9 cellular contexts compared by ENCODE assay signal in genomic region chr1:108828074-108828961, GRCh38. TPM values are rescaled to one million over a fixed set of nuclear protein-coding genes. Genes with fewer than 3 reads are reported as not detected.
DNase-seq lines count a peak whose midpoint lies in the region; ATAC-seq and TF ChIP-seq lines count a peak whose summit lies in the region.
"Had no signal": no experiment of that assay in that cellular context is flagged by ENCODE, and none has a peak within 500 bp of the region (broad histone marks: within the 10 kb centered on the region; RNA-seq: fewer than 3 reads in every experiment).

No MANE protein-coding gene starts in this region.

- H3K4me3 ChIP-seq in endodermal cell (ENCODE audit: low read length) (no peak overlapping the region), mesenchymal stem cell (ENCODE audit: insufficient read depth in 1 of 2, low read depth in 1 of 2, low read length in 2 of 2) (peak overlapping the region in 1 of 2 experiments; percentile 28)

- no peaks in the 10 kb centered on the region for H3K36me3 Mint-ChIP-seq in endodermal cell (ENCODE audit: low read depth)
- H3K36me3 Mint-ChIP-seq: activated naive CD8-positive, alpha-beta T cell had no signal

- H3K23ac ChIP-seq in mesenchymal stem cell (ENCODE audit: low read length in 2 of 2), result no peak overlapping the region

- H3K18ac ChIP-seq in mesenchymal stem cell (ENCODE audit: low read depth in 1 of 2, low read length in 2 of 2), result peak overlapping the region; percentile 34 to 71

- H3K79me1 ChIP-seq in mesenchymal stem cell (replicated peaks; ENCODE audit: low read length, poor library complexity, severe bottlenecking), result no peaks in the 10 kb centered on the region

- H3K4me2 ChIP-seq in mesenchymal stem cell (ENCODE audit: low read length, poor library complexity, severe bottlenecking), result no peak overlapping the region

- H3K9me3 ChIP-seq in endodermal cell (ENCODE audit: control insufficient read depth, low read length) (no peaks in the 10 kb centered on the region), mesenchymal stem cell (ENCODE audit: control insufficient read depth, low read length) (peaks cover 3% of the 10 kb centered on the region)

- DNase-seq in DMS153 treated with DMSO at 0.1 percent for 48 hours (lab: John Stamatoyannopoulos, UW; ENCODE audit: unreplicated experiment) (peak; percentile 46), NCI-H774 (lab: John Stamatoyannopoulos, UW) (peak; percentile 57), endodermal cell (peak; percentile 95), mesenchymal stem cell (peak; percentile 83)
- peak; percentile 25 to 31 for DNase-seq in activated CD8-positive, alpha-beta memory T cell treated with anti-CD3 and anti-CD28 coated beads for 4 hours (ENCODE audit: low read depth in 2 of 2)
- DNase-seq in stimulated activated CD8-positive, alpha-beta memory T cell treated with anti-CD3 and anti-CD28 coated beads, Interleukin-15, amount 100 ng/mL, for 1 hour (ENCODE audit: low read depth), result peak; percentile 21

- H2BK120ac ChIP-seq in mesenchymal stem cell (ENCODE audit: low read depth, low read length), result no peak overlapping the region

- no peak overlapping the region for H2BK15ac ChIP-seq in mesenchymal stem cell (ENCODE audit: low read depth, poor library complexity, severe bottlenecking)

- ATAC-seq in HG02981 (IDR thresholded peaks at IDR 0.05; ENCODE audit: unreplicated experiment) (peak; percentile 64), GM18498 (IDR thresholded peaks at IDR 0.05; ENCODE audit: unreplicated experiment) (no peak)

- 53 to 64% methylated on average over 9 to 12 of the region's 12 CpGs for WGBS in endodermal cell (ENCODE audit: insufficient coverage in 1 of 2, insufficient read length in 1 of 2), 2 experiments
- 33% methylated on average over 12 of the region's 12 CpGs for WGBS in mesenchymal stem cell

- H3K4me1 ChIP-seq in endodermal cell (ENCODE audit: control insufficient read depth, insufficient read depth, low read length), result peaks cover 6% of the 10 kb centered on the region
- H3K4me1 ChIP-seq in mesenchymal stem cell (ENCODE audit: control insufficient read depth, insufficient read depth, low read depth, low read length), result peaks cover 11% of the 10 kb centered on the region

- no peak overlapping the region for H2AK5ac ChIP-seq in mesenchymal stem cell (ENCODE audit: low read length, severe bottlenecking)

- peak overlapping the region in 1 of 2 experiments; percentile 16 for H2BK12ac ChIP-seq in mesenchymal stem cell (ENCODE audit: low read length in 2 of 2)

- TF ChIP-seq CTCF in endodermal cell (conservative IDR thresholded peaks at IDR 0.05), result peak; percentile 90

- H4K91ac ChIP-seq in mesenchymal stem cell (ENCODE audit: low read length), result no peak overlapping the region

- peak overlapping the region; percentile 69 for H3K27ac Mint-ChIP-seq in endodermal cell
- H3K27ac Mint-ChIP-seq: activated naive CD8-positive, alpha-beta T cell had no signal

- H4K8ac ChIP-seq in mesenchymal stem cell (ENCODE audit: low read length), result no peak overlapping the region

- H3K9me3 Mint-ChIP-seq in endodermal cell, result peaks cover 2% of the 10 kb centered on the region

- H3K4ac ChIP-seq in mesenchymal stem cell (ENCODE audit: low read depth in 1 of 2, low read length in 2 of 2), result no peak overlapping the region

- H3K27ac ChIP-seq in endodermal cell (ENCODE audit: low read depth, low read length) (no peak overlapping the region), mesenchymal stem cell (ENCODE audit: low read length, poor library complexity, severe bottlenecking) (peak overlapping the region; percentile 33)

- no peaks in the 10 kb centered on the region for H3K27me3 Mint-ChIP-seq in endodermal cell (ENCODE audit: insufficient read depth)
- H3K27me3 Mint-ChIP-seq: activated naive CD8-positive, alpha-beta T cell had no signal

- H3K27me3 ChIP-seq in endodermal cell (ENCODE audit: control insufficient read depth, insufficient read depth, low read length, poor library complexity, severe bottlenecking), result no peaks in the 10 kb centered on the region
- no peaks in the 10 kb centered on the region for H3K27me3 ChIP-seq in mesenchymal stem cell (ENCODE audit: control insufficient read depth in 1 of 2, insufficient read depth in 1 of 2, low read length in 2 of 2)

- no peak overlapping the region for H3K14ac ChIP-seq in mesenchymal stem cell (ENCODE audit: low read length in 2 of 2)

- H2AFZ ChIP-seq in mesenchymal stem cell (ENCODE audit: low read depth, low read length), result no peak overlapping the region

- no peaks in the 10 kb centered on the region for H3K36me3 ChIP-seq in endodermal cell (ENCODE audit: control insufficient read depth, insufficient read depth, low read length)
- no peaks in the 10 kb centered on the region for H3K36me3 ChIP-seq in mesenchymal stem cell (ENCODE audit: control insufficient read depth in 1 of 2, insufficient read depth in 2 of 2, low read depth in 1 of 2, low read length in 2 of 2)

- peaks cover 10% of the 10 kb centered on the region for H3K4me1 Mint-ChIP-seq in endodermal cell

- H3K4me3 Mint-ChIP-seq in endodermal cell, result no peak overlapping the region
- H3K4me3 Mint-ChIP-seq: activated naive CD8-positive, alpha-beta T cell had no signal

- no peak overlapping the region for H3K9ac ChIP-seq in endodermal cell (ENCODE audit: extremely low read depth, low read length, poor library complexity, severe bottlenecking)
- peak overlapping the region; percentile 69 for H3K9ac ChIP-seq in mesenchymal stem cell (ENCODE audit: low read length)

- H2BK5ac ChIP-seq in mesenchymal stem cell (ENCODE audit: low read depth, low read length, poor library complexity, severe bottlenecking), result no peak overlapping the region

RNA-seq across cellular contexts. Expression of gene AKNAD1, which starts 28.6 kb away (rescaled TPM):
- total RNA-seq in endodermal cell, result 1 to 10 TPM in 1 of 2 donors, under 1 TPM in 1; 0.20 to 2.0 TPM
- 0.43 TPM for polyA plus RNA-seq in endodermal cell (2013, experiment 1 of 2)
- polyA plus RNA-seq in endodermal cell (2013, experiment 2 of 2), result 0.29 TPM
- polyA plus RNA-seq in mesenchymal stem cell (2013, experiment 1 of 2), result 0.86 TPM
- polyA plus RNA-seq in mesenchymal stem cell (2013, experiment 2 of 2), result 0.81 TPM

RNA-seq across cellular contexts. Expression of gene GPSM2, which starts 48.5 kb away (rescaled TPM):
- total RNA-seq in endodermal cell, result 10 to 100 TPM; 39.0 to 60.1 TPM
- 47.1 TPM for polyA plus RNA-seq in endodermal cell (2013, experiment 1 of 2)
- 57.8 TPM for polyA plus RNA-seq in endodermal cell (2013, experiment 2 of 2)
- 10.5 TPM for polyA plus RNA-seq in mesenchymal stem cell (2013, experiment 1 of 2)
- polyA plus RNA-seq in mesenchymal stem cell (2013, experiment 2 of 2), result 10.6 TPM

Comparison
In these comparisons a context has a peak if more than half of its experiments do, and no peak if none do; other contexts are left out.
1. DNase-seq: peak in every context shown above with its lines; median percentile 95 in endodermal cell; 83 in mesenchymal stem cell; 57 in NCI-H774; 46 in DMS153 treated with DMSO at 0.1 percent for 48 hours; 28 in activated CD8-positive, alpha-beta memory T cell treated with anti-CD3 and anti-CD28 coated beads for 4 hours; 21 in stimulated activated CD8-positive, alpha-beta memory T cell treated with anti-CD3 and anti-CD28 coated beads, Interleukin-15, amount 100 ng/mL, for 1 hour.